Comparison of ENCODE assay signal across 24 cellular contexts in genomic region chr21:37063433-37063832, GRCh38. TPM values are rescaled to one million over a fixed set of nuclear protein-coding genes. Genes with fewer than 3 reads are reported as not detected.
"Had no signal": no experiment of that assay in that cellular context is flagged by ENCODE, and none has a peak within 500 bp of the region (broad histone marks: within the 10 kb centered on the region; RNA-seq: fewer than 3 reads in every experiment).

No MANE protein-coding gene starts in this region.

- H3K9me3 Mint-ChIP-seq: activated naive CD4-positive, alpha-beta T cell treated with anti-CD3 and anti-CD28 coated beads, Interleukin-2, amount 50 U/mL, for 24 hours; dendritic cell treated with granulocyte-macrophage colony-stimulating factor and Interleukin-4, amounts not matched to agents 40 ng/mL and 50 ng/mL, for 4 days; natural killer cell treated with Interleukin-12 subunit alpha and Interleukin-12 subunit beta and Interleukin-15 and Interleukin-18, amount 100 ng/mL, for 72 hours; stimulated activated naive CD8-positive, alpha-beta T cell treated with anti-CD3 and anti-CD28 coated beads, Interleukin-15, Interleukin-2, amounts not matched to agents 100 ng/mL and 50 ng/mL, for 24 hours had no signal

- DNase-seq: activated CD4-positive, alpha-beta T cell treated with anti-CD3 and anti-CD28 coated beads for 1 hour; activated CD4-positive, alpha-beta T cell treated with anti-CD3 and anti-CD28 coated beads, Interleukin-2, amount 50 U/mL, for 1 hour; activated CD8-positive, alpha-beta T cell treated with anti-CD3 and anti-CD28 coated beads, Interleukin-2, amount 10 ng/mL, durations not matched to agents 7 days and 5 days; activated gamma-delta T cell treated with Interleukin-2 at 50 U/mL for 16 hours; effector CD8-positive, alpha-beta T cell; heart left ventricle; left colon; lower lobe of right lung; midbrain; right lobe of liver; stimulated activated CD4-positive, alpha-beta T cell treated with anti-CD3 and anti-CD28 coated beads, Interleukin-1b, Interleukin-23, amount 100 ng/mL, for 48 hours; substantia nigra; T-helper 1 cell; T-helper 9 cell; transverse colon had no signal

- H3K27ac Mint-ChIP-seq: activated CD8-positive, alpha-beta T cell treated with anti-CD3 and anti-CD28 coated beads, Interleukin-2, amount 10 ng/mL, durations not matched to agents 7 days and 5 days; activated naive CD4-positive, alpha-beta T cell treated with anti-CD3 and anti-CD28 coated beads, Interleukin-2, amount 50 U/mL, for 24 hours; dendritic cell treated with granulocyte-macrophage colony-stimulating factor and Interleukin-4, amounts not matched to agents 40 ng/mL and 50 ng/mL, for 4 days; natural killer cell treated with Interleukin-12 subunit alpha and Interleukin-12 subunit beta and Interleukin-15 and Interleukin-18, amount 100 ng/mL, for 72 hours; stimulated activated naive CD8-positive, alpha-beta T cell treated with anti-CD3 and anti-CD28 coated beads, Interleukin-15, Interleukin-2, amounts not matched to agents 100 ng/mL and 50 ng/mL, for 24 hours had no signal

- H2AFZ ChIP-seq: parathyroid adenoma had no signal

- H3K36me3 Mint-ChIP-seq: natural killer cell treated with Interleukin-12 subunit alpha and Interleukin-12 subunit beta and Interleukin-15 and Interleukin-18, amount 100 ng/mL, for 72 hours had no signal

- H3K79me2 ChIP-seq: parathyroid adenoma had no signal

- H3K27me3 Mint-ChIP-seq: activated naive CD4-positive, alpha-beta T cell treated with anti-CD3 and anti-CD28 coated beads, Interleukin-2, amount 50 U/mL, for 24 hours; dendritic cell treated with granulocyte-macrophage colony-stimulating factor and Interleukin-4, amounts not matched to agents 40 ng/mL and 50 ng/mL, for 4 days; natural killer cell treated with Interleukin-12 subunit alpha and Interleukin-12 subunit beta and Interleukin-15 and Interleukin-18, amount 100 ng/mL, for 72 hours; stimulated activated naive CD8-positive, alpha-beta T cell treated with anti-CD3 and anti-CD28 coated beads, Interleukin-15, Interleukin-2, amounts not matched to agents 100 ng/mL and 50 ng/mL, for 24 hours had no signal

- H3K9ac ChIP-seq: parathyroid adenoma had no signal

- H3K4me3 Mint-ChIP-seq: activated CD8-positive, alpha-beta T cell treated with anti-CD3 and anti-CD28 coated beads, Interleukin-2, amount 10 ng/mL, durations not matched to agents 7 days and 5 days; activated naive CD4-positive, alpha-beta T cell treated with anti-CD3 and anti-CD28 coated beads, Interleukin-2, amount 50 U/mL, for 24 hours; dendritic cell treated with granulocyte-macrophage colony-stimulating factor and Interleukin-4, amounts not matched to agents 40 ng/mL and 50 ng/mL, for 4 days; natural killer cell treated with Interleukin-12 subunit alpha and Interleukin-12 subunit beta and Interleukin-15 and Interleukin-18, amount 100 ng/mL, for 72 hours; stimulated activated naive CD8-positive, alpha-beta T cell treated with anti-CD3 and anti-CD28 coated beads, Interleukin-15, Interleukin-2, amounts not matched to agents 100 ng/mL and 50 ng/mL, for 24 hours had no signal

- H3K4me3 ChIP-seq: esophagus muscularis mucosa, heart left ventricle, lower lobe of right lung, right lobe of liver, skin epidermis, transverse colon had no signal

- H3K27me3 ChIP-seq: brain microvascular endothelial cell, esophagus muscularis mucosa, heart left ventricle, right lobe of liver, transverse colon had no signal

- H3K27ac ChIP-seq: brain microvascular endothelial cell, esophagus muscularis mucosa, heart left ventricle, lower lobe of right lung, parathyroid adenoma, right lobe of liver, transverse colon had no signal

- H3K4me1 Mint-ChIP-seq: activated naive CD4-positive, alpha-beta T cell treated with anti-CD3 and anti-CD28 coated beads, Interleukin-2, amount 50 U/mL, for 24 hours had no signal

- H3K36me3 ChIP-seq: brain microvascular endothelial cell, transverse colon had no signal

- ATAC-seq: activated CD8-positive, alpha-beta T cell treated with anti-CD3 and anti-CD28 coated beads, Interleukin-2, amount 10 ng/mL, durations not matched to agents 7 days and 5 days; heart left ventricle; left colon; lower lobe of right lung; natural killer cell treated with Interleukin-12 subunit alpha and Interleukin-12 subunit beta and Interleukin-15 and Interleukin-18, amount 100 ng/mL, for 72 hours; right lobe of liver had no signal

- H3K9me3 ChIP-seq: esophagus muscularis mucosa, lower lobe of right lung, right lobe of liver, transverse colon had no signal

- H3K4me1 ChIP-seq: lower lobe of right lung, right lobe of liver had no signal

RNA-seq across cellular contexts. Expression of gene RIPPLY3, which starts 56.9 kb away (rescaled TPM):
- total RNA-seq: endothelial cell of umbilical vein; esophagus muscularis mucosa; heart left ventricle; natural killer cell treated with Interleukin-12 subunit alpha and Interleukin-12 subunit beta and Interleukin-15 and Interleukin-18, amount 100 ng/mL, for 72 hours had no signal
- polyA plus RNA-seq: heart left ventricle had no signal
